In the genomic region with DNA sequence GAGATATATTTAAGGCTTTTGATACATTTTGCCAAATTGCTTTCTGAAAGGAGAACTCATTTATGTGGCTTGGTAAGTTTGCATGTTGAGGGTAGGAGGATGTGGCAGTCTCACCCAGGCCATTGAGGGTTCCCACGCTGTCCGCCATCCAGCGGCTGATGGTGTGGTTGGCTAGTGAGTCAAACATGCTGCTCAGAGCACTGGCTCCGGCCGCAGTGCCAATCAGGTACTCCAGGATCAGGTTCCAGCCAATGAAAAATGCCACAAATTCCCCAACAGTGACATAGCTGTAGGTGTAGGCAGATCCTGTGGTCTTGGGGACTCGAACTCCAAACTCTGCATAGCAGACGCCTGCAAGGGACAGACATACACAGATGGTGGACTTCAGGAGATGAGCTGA, we compare ENCODE assay signal across 20 cellular contexts.
"Had no signal": no experiment of that assay in that cellular context is flagged by ENCODE, and none has a peak within 500 bp of the region (broad histone marks: within the 10 kb centered on the region; RNA-seq: fewer than 3 reads in every experiment).

No MANE protein-coding gene starts in this region.

- ATAC-seq: activated naive CD4-positive, alpha-beta T cell treated with anti-CD3 and anti-CD28 coated beads, Interleukin-2, amount 50 U/mL, for 72 hours; activated T-cell treated with anti-CD3 and anti-CD28 coated beads, Interleukin-2, amount 50 U/mL, for 4 hours; K562; T-helper 17 cell had no signal

- H3K27ac Mint-ChIP-seq: activated CD4-positive, alpha-beta memory T cell treated with anti-CD3 and anti-CD28 coated beads for 36 hours; activated CD4-positive, alpha-beta T cell treated with anti-CD3 and anti-CD28 coated beads, Interleukin-2, amount 10 ng/mL, durations not matched to agents 7 days and 5 days; activated naive CD4-positive, alpha-beta T cell treated with anti-CD3 and anti-CD28 coated beads, Interleukin-2, amount 50 U/mL, for 72 hours; T-helper 17 cell had no signal

- H2AFZ ChIP-seq: PC-9 had no signal

- H3K27me3 Mint-ChIP-seq: activated CD4-positive, alpha-beta memory T cell treated with anti-CD3 and anti-CD28 coated beads for 36 hours had no signal

- H3K27ac ChIP-seq: PC-9 had no signal

- H3K4me3 ChIP-seq: K562, PC-9 had no signal

- H3K36me3 Mint-ChIP-seq: activated CD4-positive, alpha-beta memory T cell treated with anti-CD3 and anti-CD28 coated beads for 36 hours; activated naive CD4-positive, alpha-beta T cell treated with anti-CD3 and anti-CD28 coated beads, Interleukin-2, amount 50 U/mL, for 72 hours had no signal

- DNase-seq: activated CD4-positive, alpha-beta memory T cell treated with anti-CD3 and anti-CD28 coated beads for 36 hours; activated CD4-positive, alpha-beta T cell treated with anti-CD3 and anti-CD28 coated beads, Interleukin-2, amount 10 ng/mL, durations not matched to agents 7 days and 5 days; activated CD4-positive, CD25-positive, alpha-beta regulatory T cell; activated CD8-positive, alpha-beta memory T cell treated with anti-CD3 and anti-CD28 coated beads for 24 hours; activated effector memory CD4-positive, alpha-beta T cell treated with anti-CD3 and anti-CD28 coated beads, Interleukin-2, amount 50 U/mL, for 16 hours; activated naive CD4-positive, alpha-beta T cell treated with Interleukin-2 at 50 U/mL for 16 hours; activated T-cell treated with anti-CD3 and anti-CD28 coated beads, Interleukin-2, amount 50 U/mL, for 4 hours; Karpas-422; NCI-H1048; NCI-H146; NCI-H187 treated with DMSO at 0.1 percent for 48 hours; NCI-H2171; NCI-H226; NCI-H510A treated with DMSO at 0.1 percent for 48 hours; PC-9; SIG-M5; T-helper 17 cell; T-helper 9 cell had no signal

- H3K4me2 ChIP-seq: PC-9 had no signal

- H3K4me1 Mint-ChIP-seq: activated CD4-positive, alpha-beta T cell treated with anti-CD3 and anti-CD28 coated beads, Interleukin-2, amount 10 ng/mL, durations not matched to agents 7 days and 5 days had no signal

- H3K9me3 Mint-ChIP-seq: activated CD4-positive, alpha-beta memory T cell treated with anti-CD3 and anti-CD28 coated beads for 36 hours; activated CD4-positive, alpha-beta T cell treated with anti-CD3 and anti-CD28 coated beads, Interleukin-2, amount 10 ng/mL, durations not matched to agents 7 days and 5 days; activated naive CD4-positive, alpha-beta T cell treated with anti-CD3 and anti-CD28 coated beads, Interleukin-2, amount 50 U/mL, for 72 hours; activated T-cell treated with anti-CD3 and anti-CD28 coated beads, Interleukin-2, amount 50 U/mL, for 4 hours had no signal

- H3K4me3 Mint-ChIP-seq: activated CD4-positive, alpha-beta memory T cell treated with anti-CD3 and anti-CD28 coated beads for 36 hours; activated CD4-positive, alpha-beta T cell treated with anti-CD3 and anti-CD28 coated beads, Interleukin-2, amount 10 ng/mL, durations not matched to agents 7 days and 5 days; activated T-cell treated with anti-CD3 and anti-CD28 coated beads, Interleukin-2, amount 50 U/mL, for 4 hours; T-helper 17 cell had no signal

- FAIRE-seq: K562 had no signal
